Comparison of ENCODE assay signal across 1 cellular context in genomic region chr17:43136574-43136973, GRCh38.
A peak's percentile ranks its signal among the peaks of the same experiment; 100 is the strongest.
TF ChIP-seq lines count a peak whose summit lies in the region.

No MANE protein-coding gene starts in this region.

TF ChIP-seq in HepG2, 621 proteins besides CTCF, POLR2A, EP300 and RAD21:
- TF ChIP-seq KAT7 (CRISPR knock-in tag; IDR thresholded peaks at IDR 0.05; ENCODE audit: borderline replicate concordance) = 0 out of 2 replicates have a peak, but pooled peaks have one; percentile 23
